Comparison of ENCODE assay signal across 11 cellular contexts in genomic region chr2:85995648-85996529, GRCh38.
DNase-seq lines count a peak whose midpoint lies in the region; ATAC-seq and TF ChIP-seq lines count a peak whose summit lies in the region.
"Had no signal": no experiment of that assay in that cellular context is flagged by ENCODE, and none has a peak within 500 bp of the region (broad histone marks: within the 10 kb centered on the region; RNA-seq: fewer than 3 reads in every experiment).

No MANE protein-coding gene starts in this region.

- ATAC-seq in GM21786 (IDR thresholded peaks at IDR 0.05; ENCODE audit: unreplicated experiment) (no peak), HG02885 (IDR thresholded peaks at IDR 0.05; ENCODE audit: poor library complexity, unreplicated experiment) (no peak)

- no peaks in the 10 kb centered on the region for H3K36me3 ChIP-seq in tibial artery
- H3K36me3 ChIP-seq: transverse colon had no signal

- peak; percentile 45 for DNase-seq in activated CD8-positive, alpha-beta memory T cell treated with anti-CD3 and anti-CD28 coated beads, Interleukin-2, amount 50 U/mL, for 48 hours
- DNase-seq in activated CD8-positive, alpha-beta memory T cell treated with anti-CD3 and anti-CD28 coated beads, Interleukin-2, amount 50 U/mL, for 4 hours = no peak
- DNase-seq in chondrocyte (ENCODE audit: low spot score) (peak; percentile 50), mesothelial cell of epicardium (ENCODE audit: low spot score in 2 of 2, unreplicated experiment in 2 of 2) (no peak), tibial artery (no peak), cortex of kidney (lab: John Stamatoyannopoulos, UW) (no peak)
- DNase-seq: NCI-H2171, transverse colon had no signal

- H3K27me3 Mint-ChIP-seq in chondrocyte (ENCODE audit: low read depth) (no peaks in the 10 kb centered on the region), mesothelial cell of epicardium (ENCODE audit: low read depth) (no peaks in the 10 kb centered on the region)

- H3K4me1 Mint-ChIP-seq in chondrocyte (ENCODE audit: low read depth) = peaks cover 60% of the 10 kb centered on the region
- peaks cover 54% of the 10 kb centered on the region for H3K4me1 Mint-ChIP-seq in mesothelial cell of epicardium

- intact Hi-C loops in tibial artery (cut with DNase I; ENCODE audit: low total_unique reads) = loop anchor here (10.0 kb wide), 1 partner anchor 101 kb away; no protein-coding TSS in a partner anchor

- H3K9me3 Mint-ChIP-seq in chondrocyte (ENCODE audit: low read depth) (peaks cover 5% of the 10 kb centered on the region), mesothelial cell of epicardium (no peaks in the 10 kb centered on the region)

- H3K4me1 ChIP-seq in tibial artery = peaks cover 0 to 61% (median 52%) of the 10 kb centered on the region in 4 donors

- H3K4me3 ChIP-seq in tibial artery = no peak overlapping the region
- H3K4me3 ChIP-seq: lung, transverse colon had no signal

- no peak for TF ChIP-seq CTCF in chondrocyte (IDR thresholded peaks at IDR 0.05)
- TF ChIP-seq CTCF in mesothelial cell of epicardium (IDR thresholded peaks at IDR 0.05; ENCODE audit: unreplicated experiment) = no peak
- TF ChIP-seq CTCF in tibial artery (IDR thresholded peaks at IDR 0.05) = no peak

- H3K9me3 ChIP-seq in tibial artery = no peaks in the 10 kb centered on the region
- H3K9me3 ChIP-seq: transverse colon had no signal

- no peak overlapping the region for H3K27ac Mint-ChIP-seq in chondrocyte (ENCODE audit: unreplicated experiment)
- H3K27ac Mint-ChIP-seq in mesothelial cell of epicardium = peak overlapping the region; percentile 99

- H3K27me3 ChIP-seq in tibial artery = no peaks in the 10 kb centered on the region
- H3K27me3 ChIP-seq: transverse colon had no signal

- H3K36me3 Mint-ChIP-seq in chondrocyte (ENCODE audit: low read depth) (peaks cover 2% of the 10 kb centered on the region), mesothelial cell of epicardium (no peaks in the 10 kb centered on the region)

- H3K27ac ChIP-seq in tibial artery = peak overlapping the region; percentile 83 to 87

- no peak overlapping the region for H3K4me3 Mint-ChIP-seq in chondrocyte (ENCODE audit: unreplicated experiment)
- H3K4me3 Mint-ChIP-seq in mesothelial cell of epicardium = no peak overlapping the region

Comparison
In these comparisons a context has a peak if more than half of its experiments do, and no peak if none do; other contexts are left out.
1. DNase-seq: peak in activated CD8-positive, alpha-beta memory T cell treated with anti-CD3 and anti-CD28 coated beads, Interleukin-2, amount 50 U/mL, for 48 hours (single experiment) and chondrocyte (single experiment); none in activated CD8-positive, alpha-beta memory T cell treated with anti-CD3 and anti-CD28 coated beads, Interleukin-2, amount 50 U/mL, for 4 hours (single experiment), mesothelial cell of epicardium (0 of 2), tibial artery (0 of 2) and cortex of kidney (single experiment).